1 cellular context compared by ENCODE assay signal in the genomic region with DNA sequence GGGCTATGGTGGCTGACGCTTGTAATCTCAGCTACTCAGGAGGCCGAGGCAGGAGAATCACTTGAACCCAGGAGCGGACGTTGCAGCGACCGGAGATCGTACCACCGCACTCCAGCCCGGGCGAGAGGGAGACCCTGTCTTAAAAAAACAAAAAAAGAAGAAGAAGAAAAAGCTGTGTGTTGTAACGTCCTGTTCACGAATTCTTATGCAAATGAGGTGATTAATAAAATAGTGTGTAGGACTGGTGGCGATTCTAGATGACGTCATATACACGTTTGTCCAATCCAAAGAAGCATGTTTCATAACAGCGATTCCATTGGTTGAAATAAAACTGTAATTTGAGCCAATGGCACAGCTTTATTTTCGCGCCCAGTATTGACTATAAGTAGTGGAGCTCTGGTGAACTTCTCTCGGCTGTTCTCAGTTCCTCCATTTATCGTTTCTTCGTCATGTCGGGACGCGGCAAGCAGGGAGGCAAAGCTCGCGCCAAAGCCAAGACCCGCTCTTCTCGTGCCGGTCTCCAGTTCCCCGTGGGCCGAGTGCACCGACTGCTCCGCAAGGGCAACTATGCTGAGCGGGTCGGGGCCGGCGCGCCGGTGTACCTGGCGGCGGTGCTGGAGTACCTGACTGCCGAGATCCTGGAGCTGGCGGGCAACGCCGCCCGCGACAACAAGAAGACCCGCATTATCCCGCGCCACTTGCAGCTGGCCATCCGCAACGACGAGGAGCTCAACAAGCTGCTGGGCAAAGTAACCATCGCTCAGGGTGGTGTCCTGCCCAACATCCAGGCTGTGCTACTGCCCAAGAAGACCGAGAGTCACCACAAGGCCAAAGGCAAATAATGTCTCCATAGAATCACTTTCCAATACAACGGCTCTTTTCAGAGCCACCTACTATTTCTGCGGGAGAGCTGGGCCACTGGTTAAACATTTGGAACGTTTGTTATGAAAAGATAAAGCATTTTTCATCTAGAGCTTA.
TF ChIP-seq lines count a peak whose summit lies in the region.

No MANE protein-coding gene starts in this region.

TF ChIP-seq in K562, 482 proteins besides CTCF, POLR2A, EP300 and RAD21 (continued from another document and continues in another):
- TF ChIP-seq DACH1 (IDR thresholded peaks at IDR 0.05; ENCODE audit: partially characterized antibody): peak; percentile 15
- TF ChIP-seq, protein P1, sequence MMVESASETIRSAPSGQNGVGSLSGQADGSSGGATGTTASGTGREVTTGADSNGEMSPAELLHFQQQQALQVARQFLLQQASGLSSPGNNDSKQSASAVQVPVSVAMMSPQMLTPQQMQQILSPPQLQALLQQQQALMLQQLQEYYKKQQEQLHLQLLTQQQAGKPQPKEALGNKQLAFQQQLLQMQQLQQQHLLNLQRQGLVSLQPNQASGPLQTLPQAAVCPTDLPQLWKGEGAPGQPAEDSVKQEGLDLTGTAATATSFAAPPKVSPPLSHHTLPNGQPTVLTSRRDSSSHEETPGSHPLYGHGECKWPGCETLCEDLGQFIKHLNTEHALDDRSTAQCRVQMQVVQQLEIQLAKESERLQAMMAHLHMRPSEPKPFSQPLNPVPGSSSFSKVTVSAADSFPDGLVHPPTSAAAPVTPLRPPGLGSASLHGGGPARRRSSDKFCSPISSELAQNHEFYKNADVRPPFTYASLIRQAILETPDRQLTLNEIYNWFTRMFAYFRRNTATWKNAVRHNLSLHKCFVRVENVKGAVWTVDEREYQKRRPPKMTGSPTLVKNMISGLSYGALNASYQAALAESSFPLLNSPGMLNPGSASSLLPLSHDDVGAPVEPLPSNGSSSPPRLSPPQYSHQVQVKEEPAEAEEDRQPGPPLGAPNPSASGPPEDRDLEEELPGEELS (CRISPR knock-in tag; IDR thresholded peaks at IDR 0.05; ENCODE audit: borderline replicate concordance): no peak
- TF ChIP-seq ZNF668 (CRISPR knock-in tag; IDR thresholded peaks at IDR 0.05): no peak
- TF ChIP-seq SRSF3 (IDR thresholded peaks at IDR 0.05; ENCODE audit: insufficient read depth, low read length): no peak
- TF ChIP-seq TCF15 (CRISPR knock-in tag; IDR thresholded peaks at IDR 0.05): no peak
- TF ChIP-seq E2F4 (CRISPR knock-in tag; IDR thresholded peaks at IDR 0.05; ENCODE audit: low read depth): peak; percentile 93
- TF ChIP-seq, protein P2, sequence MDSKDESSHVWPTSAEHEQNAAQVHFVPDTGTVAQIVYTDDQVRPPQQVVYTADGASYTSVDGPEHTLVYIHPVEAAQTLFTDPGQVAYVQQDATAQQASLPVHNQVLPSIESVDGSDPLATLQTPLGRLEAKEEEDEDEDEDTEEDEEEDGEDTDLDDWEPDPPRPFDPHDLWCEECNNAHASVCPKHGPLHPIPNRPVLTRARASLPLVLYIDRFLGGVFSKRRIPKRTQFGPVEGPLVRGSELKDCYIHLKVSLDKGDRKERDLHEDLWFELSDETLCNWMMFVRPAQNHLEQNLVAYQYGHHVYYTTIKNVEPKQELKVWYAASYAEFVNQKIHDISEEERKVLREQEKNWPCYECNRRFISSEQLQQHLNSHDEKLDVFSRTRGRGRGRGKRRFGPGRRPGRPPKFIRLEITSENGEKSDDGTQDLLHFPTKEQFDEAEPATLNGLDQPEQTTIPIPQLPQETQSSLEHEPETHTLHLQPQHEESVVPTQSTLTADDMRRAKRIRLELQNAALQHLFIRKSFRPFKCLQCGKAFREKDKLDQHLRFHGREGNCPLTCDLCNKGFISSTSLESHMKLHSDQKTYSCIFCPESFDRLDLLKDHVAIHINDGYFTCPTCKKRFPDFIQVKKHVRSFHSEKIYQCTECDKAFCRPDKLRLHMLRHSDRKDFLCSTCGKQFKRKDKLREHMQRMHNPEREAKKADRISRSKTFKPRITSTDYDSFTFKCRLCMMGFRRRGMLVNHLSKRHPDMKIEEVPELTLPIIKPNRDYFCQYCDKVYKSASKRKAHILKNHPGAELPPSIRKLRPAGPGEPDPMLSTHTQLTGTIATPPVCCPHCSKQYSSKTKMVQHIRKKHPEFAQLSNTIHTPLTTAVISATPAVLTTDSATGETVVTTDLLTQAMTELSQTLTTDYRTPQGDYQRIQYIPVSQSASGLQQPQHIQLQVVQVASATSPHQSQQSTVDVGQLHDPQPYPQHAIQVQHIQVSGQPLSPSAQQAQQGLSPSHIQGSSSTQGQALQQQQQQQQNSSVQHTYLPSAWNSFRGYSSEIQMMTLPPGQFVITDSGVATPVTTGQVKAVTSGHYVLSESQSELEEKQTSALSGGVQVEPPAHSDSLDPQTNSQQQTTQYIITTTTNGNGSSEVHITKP (IDR thresholded peaks at IDR 0.05; ENCODE audit: partially characterized antibody): peak; percentile 21
- TF ChIP-seq, protein P3, sequence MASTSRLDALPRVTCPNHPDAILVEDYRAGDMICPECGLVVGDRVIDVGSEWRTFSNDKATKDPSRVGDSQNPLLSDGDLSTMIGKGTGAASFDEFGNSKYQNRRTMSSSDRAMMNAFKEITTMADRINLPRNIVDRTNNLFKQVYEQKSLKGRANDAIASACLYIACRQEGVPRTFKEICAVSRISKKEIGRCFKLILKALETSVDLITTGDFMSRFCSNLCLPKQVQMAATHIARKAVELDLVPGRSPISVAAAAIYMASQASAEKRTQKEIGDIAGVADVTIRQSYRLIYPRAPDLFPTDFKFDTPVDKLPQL (IDR thresholded peaks at IDR 0.05; ENCODE audit: extremely low read depth, insufficient read length): peak; percentile 91
- TF ChIP-seq MTA1 (IDR thresholded peaks at IDR 0.05; ENCODE audit: borderline replicate concordance): peak; percentile 93
- TF ChIP-seq ZNF165 (CRISPR knock-in tag; IDR thresholded peaks at IDR 0.05; ENCODE audit: borderline replicate concordance): no peak
- TF ChIP-seq ZNF384 (IDR thresholded peaks at IDR 0.05; ENCODE audit: low read depth, low read length): no peak; the same call in 1 of the 2 replicates
- TF ChIP-seq, protein P4, sequence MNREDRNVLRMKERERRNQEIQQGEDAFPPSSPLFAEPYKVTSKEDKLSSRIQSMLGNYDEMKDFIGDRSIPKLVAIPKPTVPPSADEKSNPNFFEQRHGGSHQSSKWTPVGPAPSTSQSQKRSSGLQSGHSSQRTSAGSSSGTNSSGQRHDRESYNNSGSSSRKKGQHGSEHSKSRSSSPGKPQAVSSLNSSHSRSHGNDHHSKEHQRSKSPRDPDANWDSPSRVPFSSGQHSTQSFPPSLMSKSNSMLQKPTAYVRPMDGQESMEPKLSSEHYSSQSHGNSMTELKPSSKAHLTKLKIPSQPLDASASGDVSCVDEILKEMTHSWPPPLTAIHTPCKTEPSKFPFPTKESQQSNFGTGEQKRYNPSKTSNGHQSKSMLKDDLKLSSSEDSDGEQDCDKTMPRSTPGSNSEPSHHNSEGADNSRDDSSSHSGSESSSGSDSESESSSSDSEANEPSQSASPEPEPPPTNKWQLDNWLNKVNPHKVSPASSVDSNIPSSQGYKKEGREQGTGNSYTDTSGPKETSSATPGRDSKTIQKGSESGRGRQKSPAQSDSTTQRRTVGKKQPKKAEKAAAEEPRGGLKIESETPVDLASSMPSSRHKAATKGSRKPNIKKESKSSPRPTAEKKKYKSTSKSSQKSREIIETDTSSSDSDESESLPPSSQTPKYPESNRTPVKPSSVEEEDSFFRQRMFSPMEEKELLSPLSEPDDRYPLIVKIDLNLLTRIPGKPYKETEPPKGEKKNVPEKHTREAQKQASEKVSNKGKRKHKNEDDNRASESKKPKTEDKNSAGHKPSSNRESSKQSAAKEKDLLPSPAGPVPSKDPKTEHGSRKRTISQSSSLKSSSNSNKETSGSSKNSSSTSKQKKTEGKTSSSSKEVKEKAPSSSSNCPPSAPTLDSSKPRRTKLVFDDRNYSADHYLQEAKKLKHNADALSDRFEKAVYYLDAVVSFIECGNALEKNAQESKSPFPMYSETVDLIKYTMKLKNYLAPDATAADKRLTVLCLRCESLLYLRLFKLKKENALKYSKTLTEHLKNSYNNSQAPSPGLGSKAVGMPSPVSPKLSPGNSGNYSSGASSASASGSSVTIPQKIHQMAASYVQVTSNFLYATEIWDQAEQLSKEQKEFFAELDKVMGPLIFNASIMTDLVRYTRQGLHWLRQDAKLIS (CRISPR knock-in tag; IDR thresholded peaks at IDR 0.05): peak; percentile 94
- TF ChIP-seq TFAP4 (CRISPR knock-in tag; IDR thresholded peaks at IDR 0.05; ENCODE audit: borderline replicate concordance): peak; percentile 54; the same call in 1 of the 2 replicates
- TF ChIP-seq NELFE (IDR thresholded peaks at IDR 0.05; ENCODE audit: insufficient read depth, insufficient read length): no peak
- no peak for TF ChIP-seq PHF21A (IDR thresholded peaks at IDR 0.05; ENCODE audit: borderline replicate concordance, low read depth)
- TF ChIP-seq ARID3A (IDR thresholded peaks at IDR 0.05; ENCODE audit: borderline replicate concordance, low read depth, low read length): 0 out of 2 replicates have a peak, but pooled peaks have one; percentile 13
- no peak for TF ChIP-seq ZNF140 (CRISPR knock-in tag; IDR thresholded peaks at IDR 0.05)
- peak; percentile 72 to 76; a peak in 1 of 4 replicates for TF ChIP-seq UBTF (IDR thresholded peaks at IDR 0.05; ENCODE audit: borderline replicate concordance in 1 of 2, low read depth in 2 of 2, low read length in 2 of 2)
- TF ChIP-seq ETS2 (tag; IDR thresholded peaks at IDR 0.05; ENCODE audit: borderline replicate concordance, poor library complexity, severe bottlenecking): no peak
- TF ChIP-seq RNF2 (IDR thresholded peaks at IDR 0.05): peak; percentile 39; the same call in 1 of the 2 replicates
- TF ChIP-seq, protein P5, sequence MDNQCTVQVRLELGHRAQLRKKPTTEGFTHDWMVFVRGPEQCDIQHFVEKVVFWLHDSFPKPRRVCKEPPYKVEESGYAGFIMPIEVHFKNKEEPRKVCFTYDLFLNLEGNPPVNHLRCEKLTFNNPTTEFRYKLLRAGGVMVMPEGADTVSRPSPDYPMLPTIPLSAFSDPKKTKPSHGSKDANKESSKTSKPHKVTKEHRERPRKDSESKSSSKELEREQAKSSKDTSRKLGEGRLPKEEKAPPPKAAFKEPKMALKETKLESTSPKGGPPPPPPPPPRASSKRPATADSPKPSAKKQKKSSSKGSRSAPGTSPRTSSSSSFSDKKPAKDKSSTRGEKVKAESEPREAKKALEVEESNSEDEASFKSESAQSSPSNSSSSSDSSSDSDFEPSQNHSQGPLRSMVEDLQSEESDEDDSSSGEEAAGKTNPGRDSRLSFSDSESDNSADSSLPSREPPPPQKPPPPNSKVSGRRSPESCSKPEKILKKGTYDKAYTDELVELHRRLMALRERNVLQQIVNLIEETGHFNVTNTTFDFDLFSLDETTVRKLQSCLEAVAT (IDR thresholded peaks at IDR 0.05): peak; percentile 85
- TF ChIP-seq POLR2AphosphoS2 (IDR thresholded peaks at IDR 0.05; ENCODE audit: low read length): no peak
- TF ChIP-seq ATF7 (IDR thresholded peaks at IDR 0.05): peak; percentile 99
- TF ChIP-seq TCF3 (CRISPR knock-in tag; IDR thresholded peaks at IDR 0.05): no peak
- no peak for TF ChIP-seq ZNF589 (CRISPR knock-in tag; IDR thresholded peaks at IDR 0.05; ENCODE audit: low read depth)
- TF ChIP-seq MAFF (IDR thresholded peaks at IDR 0.05; ENCODE audit: low read length): no peak
- peak; percentile 50; the same call in 1 of the 2 replicates for TF ChIP-seq PHF8 (IDR thresholded peaks at IDR 0.05; ENCODE audit: borderline replicate concordance, low read length)
